1 cellular context compared by ENCODE assay signal in genomic region chr22:22479999-22480532, GRCh38.
TF ChIP-seq lines count a peak whose summit lies in the region.

No MANE protein-coding gene starts in this region.

TF ChIP-seq in K562, 482 proteins besides CTCF, POLR2A, EP300 and RAD21 (continued from another document and continues in another):
- TF ChIP-seq ZBTB26 (CRISPR knock-in tag; IDR thresholded peaks at IDR 0.05) (peak; percentile 79; the same call in 1 of the 2 replicates), GMEB1 (CRISPR knock-in tag; IDR thresholded peaks at IDR 0.05) (peak; percentile 29; the same call in 1 of the 2 replicates), MYNN (IDR thresholded peaks at IDR 0.05) (no peak), MYNN (CRISPR knock-in tag; IDR thresholded peaks at IDR 0.05) (no peak), RFX5 (IDR thresholded peaks at IDR 0.05; ENCODE audit: low read depth, low read length) (no peak), SMAD3 (CRISPR knock-in tag; conservative IDR thresholded peaks at IDR 0.05) (peak; percentile 65), DEAF1 (CRISPR knock-in tag; IDR thresholded peaks at IDR 0.05) (0 out of 2 replicates have a peak, but pooled peaks have one; percentile 5), E2F3 (CRISPR knock-in tag; IDR thresholded peaks at IDR 0.05) (peak; percentile 74; the same call in 1 of the 2 replicates), SIN3A (IDR thresholded peaks at IDR 0.05; ENCODE audit: borderline replicate concordance in 2 of 2, control insufficient read depth in 1 of 2, low read depth in 2 of 2, low read length in 2 of 2) (no peak), DLX4 (CRISPR knock-in tag; IDR thresholded peaks at IDR 0.05) (no peak), ZNF444 (CRISPR knock-in tag; IDR thresholded peaks at IDR 0.05) (no peak), POLR2AphosphoS2 (IDR thresholded peaks at IDR 0.05; ENCODE audit: low read length) (no peak), FOXM1 (IDR thresholded peaks at IDR 0.05; ENCODE audit: low read depth) (no peak), FOXM1 (CRISPR knock-in tag; IDR thresholded peaks at IDR 0.05; ENCODE audit: low read depth) (no peak), NR3C1 (CRISPR knock-in tag; IDR thresholded peaks at IDR 0.05) (no peak), CCAR2 (IDR thresholded peaks at IDR 0.05; ENCODE audit: low read depth, low read length) (no peak), ZBED1 (IDR thresholded peaks at IDR 0.05) (no peak), ZNF696 (CRISPR knock-in tag; conservative IDR thresholded peaks at IDR 0.05) (0 out of 2 replicates have a peak, but pooled peaks have one; percentile 38), EWSR1 (IDR thresholded peaks at IDR 0.05; ENCODE audit: borderline replicate concordance, low read depth, partially characterized antibody) (no peak), ZNF12 (CRISPR knock-in tag; IDR thresholded peaks at IDR 0.05) (no peak), GTF2E2 (tag; IDR thresholded peaks at IDR 0.05) (no peak), HOXB6 (CRISPR knock-in tag; IDR thresholded peaks at IDR 0.05; ENCODE audit: borderline replicate concordance) (no peak), NR2C1 (IDR thresholded peaks at IDR 0.05) (no peak), NR2C1 (tag; IDR thresholded peaks at IDR 0.05) (no peak), ZHX1 (conservative IDR thresholded peaks at IDR 0.05; ENCODE audit: low read length) (no peak), ZNF584 (CRISPR knock-in tag; IDR thresholded peaks at IDR 0.05; ENCODE audit: low read depth) (no peak), MIER1 (IDR thresholded peaks at IDR 0.05; ENCODE audit: low read depth) (no peak), E2F1 (CRISPR knock-in tag; IDR thresholded peaks at IDR 0.05) (no peak), RBM15 (IDR thresholded peaks at IDR 0.05; ENCODE audit: insufficient read depth, low read length) (no peak), NCOA6 (IDR thresholded peaks at IDR 0.05) (no peak), TOE1 (IDR thresholded peaks at IDR 0.05; ENCODE audit: borderline replicate concordance) (no peak), TOE1 (CRISPR knock-in tag; IDR thresholded peaks at IDR 0.05; ENCODE audit: borderline replicate concordance, low read depth) (no peak), KDM4B (IDR thresholded peaks at IDR 0.05; ENCODE audit: borderline replicate concordance in 2 of 2, low read depth in 1 of 2) (no peak), HES1 (IDR thresholded peaks at IDR 0.05; ENCODE audit: low read depth) (no peak), BACH1 (tag; IDR thresholded peaks at IDR 0.05) (no peak), RBBP5 (IDR thresholded peaks at IDR 0.05; ENCODE audit: borderline replicate concordance, insufficient read depth, low read length, poor library complexity, severe bottlenecking) (no peak), TBL1XR1 (IDR thresholded peaks at IDR 0.05; ENCODE audit: low read length in 2 of 2) (no peak), SMC3 (conservative IDR thresholded peaks at IDR 0.05; ENCODE audit: insufficient read depth, low read depth, low read length) (no peak), ZNF174 (CRISPR knock-in tag; IDR thresholded peaks at IDR 0.05) (no peak), PRMT5 (CRISPR knock-in tag; IDR thresholded peaks at IDR 0.05) (peak; percentile 39; the same call in 1 of the 2 replicates), TAF7 (tag; IDR thresholded peaks at IDR 0.05) (peak; percentile 52; the same call in 1 of the 2 replicates), PTBP1 (IDR thresholded peaks at IDR 0.05; ENCODE audit: low read depth, low read length) (no peak), ZNF583 (CRISPR knock-in tag; IDR thresholded peaks at IDR 0.05) (peak; percentile 81; the same call in 1 of the 2 replicates), KDM1A (IDR thresholded peaks at IDR 0.05) (no peak), ZKSCAN3 (CRISPR knock-in tag; IDR thresholded peaks at IDR 0.05) (no peak), POLR2AphosphoS5 (IDR thresholded peaks at IDR 0.05; ENCODE audit: control insufficient read depth, insufficient read depth, low read depth, low read length) (no peak), RBM22 (IDR thresholded peaks at IDR 0.05; ENCODE audit: low read depth, low read length, poor library complexity, severe bottlenecking) (no peak), ZNF609 (CRISPR knock-in tag; IDR thresholded peaks at IDR 0.05; ENCODE audit: borderline replicate concordance) (no peak), ARHGAP35 (IDR thresholded peaks at IDR 0.05; ENCODE audit: partially characterized antibody) (no peak), PKNOX1 (IDR thresholded peaks at IDR 0.05) (peak; percentile 93), ILK (tag; IDR thresholded peaks at IDR 0.05; ENCODE audit: borderline replicate concordance, low read depth) (no peak), ZKSCAN1 (IDR thresholded peaks at IDR 0.05; ENCODE audit: low read depth, low read length) (no peak), CBX1 (IDR thresholded peaks at IDR 0.05; ENCODE audit: low read depth) (no peak), HSF4 (CRISPR knock-in tag; IDR thresholded peaks at IDR 0.05; ENCODE audit: borderline replicate concordance) (no peak), HOMEZ (CRISPR knock-in tag; IDR thresholded peaks at IDR 0.05) (0 out of 2 replicates have a peak, but pooled peaks have one; percentile 84), YBX1 (IDR thresholded peaks at IDR 0.05) (no peak)
